In genomic region chr15:57500979-57501576, GRCh38 we compare ENCODE assay signal across 1 cellular context.
TF ChIP-seq lines count a peak whose summit lies in the region.

No MANE protein-coding gene starts in this region.

TF ChIP-seq in H1, 55 proteins besides CTCF, POLR2A, EP300 and RAD21:
- no peak for TF ChIP-seq KDM4A (IDR thresholded peaks at IDR 0.05; ENCODE audit: low read depth, low read length, severe bottlenecking)
- TF ChIP-seq ATF3 (IDR thresholded peaks at IDR 0.05; ENCODE audit: insufficient read depth, low read depth, low read length), result no peak
- no peak for TF ChIP-seq ZNF274 (IDR thresholded peaks at IDR 0.05; ENCODE audit: borderline replicate concordance, extremely low read depth, low read length)
- TF ChIP-seq HDAC2 (IDR thresholded peaks at IDR 0.05; ENCODE audit: borderline replicate concordance in 1 of 2, low read depth in 2 of 2, low read length in 2 of 2), result no peak
- no peak for TF ChIP-seq RNF2 (IDR thresholded peaks at IDR 0.05; ENCODE audit: borderline replicate concordance, low read depth, low read length, missing control alignments, poor library complexity, severe bottlenecking)
- TF ChIP-seq POU5F1 (IDR thresholded peaks at IDR 0.05; ENCODE audit: low read depth, low read length), result no peak
- no peak for TF ChIP-seq NRF1 (IDR thresholded peaks at IDR 0.05; ENCODE audit: low read depth, low read length)
- TF ChIP-seq FOSL1 (IDR thresholded peaks at IDR 0.05; ENCODE audit: insufficient read depth, low read depth, low read length), result no peak
- no peak for TF ChIP-seq E2F6 (IDR thresholded peaks at IDR 0.05)
- TF ChIP-seq TAF1 (IDR thresholded peaks at IDR 0.05; ENCODE audit: low read depth, low read length), result no peak
- TF ChIP-seq CHD1 (IDR thresholded peaks at IDR 0.05; ENCODE audit: low read depth, low read length), result no peak
- TF ChIP-seq SRF (IDR thresholded peaks at IDR 0.05; ENCODE audit: low read depth, low read length), result no peak
- TF ChIP-seq NANOG (IDR thresholded peaks at IDR 0.05; ENCODE audit: insufficient read depth, low read depth, low read length, poor library complexity, severe bottlenecking), result no peak
- TF ChIP-seq JUN (IDR thresholded peaks at IDR 0.05; ENCODE audit: low read depth, low read length), result no peak
- TF ChIP-seq SIRT6 (IDR thresholded peaks at IDR 0.05; ENCODE audit: low read length), result no peak
- TF ChIP-seq CBX5 (IDR thresholded peaks at IDR 0.05; ENCODE audit: low read depth, low read length), result no peak
